In the genomic region with DNA sequence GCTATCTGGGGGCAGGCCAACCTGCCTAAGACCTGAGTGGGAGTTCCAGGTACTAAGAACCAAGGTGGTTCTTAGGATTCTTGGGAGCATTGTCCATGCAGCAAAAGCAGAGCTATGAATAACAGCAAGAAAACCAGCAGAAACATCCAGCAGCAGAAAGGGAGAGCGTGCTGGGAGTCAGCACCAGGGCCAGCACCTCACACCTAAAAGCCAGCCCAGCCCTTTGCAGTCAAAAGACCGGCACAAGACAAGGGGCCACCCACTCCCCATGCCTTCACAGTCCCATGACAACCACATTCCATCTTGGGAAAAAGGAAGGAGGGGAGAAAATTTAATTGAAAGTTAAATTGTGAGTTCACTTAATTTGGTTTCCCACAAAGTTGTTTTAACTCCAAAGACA, we compare ENCODE assay signal across 32 cellular contexts.
DNase-seq lines count a peak whose midpoint lies in the region; ATAC-seq, FAIRE-seq and TF ChIP-seq lines count a peak whose summit lies in the region.
"Had no signal": no experiment of that assay in that cellular context is flagged by ENCODE, and none has a peak within 500 bp of the region (broad histone marks: within the 10 kb centered on the region; RNA-seq: fewer than 3 reads in every experiment).

No MANE protein-coding gene starts in this region.

- no peak for DNase-seq in A549 (ENCODE audit: low read depth in 1 of 2, low spot score in 1 of 2)
- DNase-seq in HPDE6-E6E7 (ENCODE audit: extremely low spot score), result peak; percentile 6
- peak; percentile 62 for DNase-seq in ecto neural progenitor cell (ENCODE audit: low spot score)
- peak; percentile 11 for DNase-seq in iPS DF 6.9 (ENCODE audit: low read depth, low spot score)
- DNase-seq in brain microvascular endothelial cell, result no peak
- no peak for DNase-seq in dedifferentiated amniotic fluid mesenchymal stem cell (ENCODE audit: extremely low spot score)
- DNase-seq in GOT3 (lab: John Stamatoyannopoulos, UW), result no peak
- DNase-seq: activated CD4-positive, alpha-beta T cell treated with anti-CD3 and anti-CD28 coated beads, Interleukin-2, amount 10 ng/mL, durations not matched to agents 7 days and 5 days; activated CD8-positive, alpha-beta memory T cell treated with anti-CD3 and anti-CD28 coated beads, Interleukin-2, amount 10 ng/mL, durations not matched to agents 7 days and 5 days; activated naive CD4-positive, alpha-beta T cell; activated T-cell treated with anti-CD3 and anti-CD28 coated beads, Interleukin-2, amount 50 U/mL, for 48 hours; body of pancreas; CD4-positive, alpha-beta memory T cell; DMS153; dorsolateral prefrontal cortex; HCEC 1CT; Kasumi-1; NCI-H1436; NCI-H2081 treated with DMSO at 0.1 percent for 48 hours; NCI-H226; NCI-H69; pancreas; stimulated activated CD4-positive, alpha-beta T cell treated with anti-CD3 and anti-CD28 coated beads, Interleukin-15, amount 100 ng/mL, for 24 hours; stimulated activated CD4-positive, alpha-beta T cell treated with anti-CD3 and anti-CD28 coated beads, Interleukin-4, amount 100 ng/mL, for 4 hours; tibial artery had no signal

- H3K4me3 ChIP-seq in A549 (no peak overlapping the region), iPS DF 6.9 (ENCODE audit: low read length) (no peak overlapping the region), brain microvascular endothelial cell (ENCODE audit: low read depth, low read length) (no peak overlapping the region)
- H3K4me3 ChIP-seq: body of pancreas, dorsolateral prefrontal cortex, lung, pancreas, SJCRH30, tibial artery had no signal

- no peaks in the 10 kb centered on the region for H3K4me1 ChIP-seq in A549
- no peaks in the 10 kb centered on the region for H3K4me1 ChIP-seq in iPS DF 6.9 (ENCODE audit: control insufficient read depth, insufficient read depth, low read length)
- H3K4me1 ChIP-seq: body of pancreas, pancreas, tibial artery had no signal

- 3% methylated on average over 2 of the region's 2 CpGs for WGBS in A549 (ENCODE audit: missing lambda C conversion rate)
- WGBS in iPS DF 6.9 (ENCODE audit: insufficient coverage, insufficient read length), result no CpG with 5 or more reads among the region's 2 CpGs

- TF ChIP-seq EP300 in A549 (IDR thresholded peaks at IDR 0.05), result no peak

- POLR2A ChIA-PET in A549 (lab: Yijun Ruan, JAX), result no interaction called here

- H3K9me3 ChIP-seq in A549 (no peaks in the 10 kb centered on the region), iPS DF 6.9 (ENCODE audit: control insufficient read depth, insufficient read depth, low read length) (no peaks in the 10 kb centered on the region)
- H3K9me3 ChIP-seq: body of pancreas, pancreas, SJCRH30, tibial artery had no signal

- in situ Hi-C loops in brain microvascular endothelial cell (cut with HindIII; ENCODE audit: low pct_ligation_motif_present, low sequenced_read_pairs), result no loop called here

- no peak overlapping the region for H3K27ac ChIP-seq in A549
- no peak overlapping the region for H3K27ac ChIP-seq in iPS DF 6.9 (ENCODE audit: low read length)
- H3K27ac ChIP-seq in brain microvascular endothelial cell, result no peak overlapping the region
- H3K27ac ChIP-seq: body of pancreas, dorsolateral prefrontal cortex, pancreas, SJCRH30, tibial artery had no signal

- CTCF ChIA-PET in A549 (lab: Yijun Ruan, JAX), result no interaction called here

- no peak overlapping the region for H3K4me2 ChIP-seq in A549

- H3K36me3 ChIP-seq in iPS DF 6.9 (ENCODE audit: control insufficient read depth, insufficient read depth, low read length) (no peaks in the 10 kb centered on the region), brain microvascular endothelial cell (replicated peaks) (no peaks in the 10 kb centered on the region)
- H3K36me3 ChIP-seq: pancreas, SJCRH30, tibial artery had no signal

- no peak for TF ChIP-seq RAD21 in A549 (conservative IDR thresholded peaks at IDR 0.05 in 1 of 2, IDR thresholded peaks at IDR 0.05 in 1 of 2)

- TF ChIP-seq CTCF in A549 (IDR thresholded peaks at IDR 0.05) (no peak), brain microvascular endothelial cell (IDR thresholded peaks at IDR 0.05; ENCODE audit: low read depth, low read length, missing control alignments) (no peak)

- TF ChIP-seq POLR2A in A549 (IDR thresholded peaks at IDR 0.05; ENCODE audit: low read length), result no peak

- ATAC-seq in A549, result no peak
- no peak for ATAC-seq in HG02588 (IDR thresholded peaks at IDR 0.05; ENCODE audit: unreplicated experiment)
- ATAC-seq: activated CD8-positive, alpha-beta memory T cell treated with anti-CD3 and anti-CD28 coated beads, Interleukin-2, amount 10 ng/mL, durations not matched to agents 7 days and 5 days; body of pancreas; HepG2; pancreas had no signal

- H3K27me3 ChIP-seq in iPS DF 6.9 (ENCODE audit: control insufficient read depth, insufficient read depth, low read length) (no peaks in the 10 kb centered on the region), brain microvascular endothelial cell (replicated peaks) (no peaks in the 10 kb centered on the region)
- H3K27me3 ChIP-seq: body of pancreas, pancreas, tibial artery had no signal

- FAIRE-seq in A549 (lab: Jason Lieb, UNC), result no peak
- FAIRE-seq: A204.1, endothelial cell of umbilical vein, HepG2, pancreas, RCC 7860 had no signal

TF ChIP-seq in A549, 52 proteins besides CTCF, POLR2A, EP300 and RAD21:
- TF ChIP-seq, protein P1, sequence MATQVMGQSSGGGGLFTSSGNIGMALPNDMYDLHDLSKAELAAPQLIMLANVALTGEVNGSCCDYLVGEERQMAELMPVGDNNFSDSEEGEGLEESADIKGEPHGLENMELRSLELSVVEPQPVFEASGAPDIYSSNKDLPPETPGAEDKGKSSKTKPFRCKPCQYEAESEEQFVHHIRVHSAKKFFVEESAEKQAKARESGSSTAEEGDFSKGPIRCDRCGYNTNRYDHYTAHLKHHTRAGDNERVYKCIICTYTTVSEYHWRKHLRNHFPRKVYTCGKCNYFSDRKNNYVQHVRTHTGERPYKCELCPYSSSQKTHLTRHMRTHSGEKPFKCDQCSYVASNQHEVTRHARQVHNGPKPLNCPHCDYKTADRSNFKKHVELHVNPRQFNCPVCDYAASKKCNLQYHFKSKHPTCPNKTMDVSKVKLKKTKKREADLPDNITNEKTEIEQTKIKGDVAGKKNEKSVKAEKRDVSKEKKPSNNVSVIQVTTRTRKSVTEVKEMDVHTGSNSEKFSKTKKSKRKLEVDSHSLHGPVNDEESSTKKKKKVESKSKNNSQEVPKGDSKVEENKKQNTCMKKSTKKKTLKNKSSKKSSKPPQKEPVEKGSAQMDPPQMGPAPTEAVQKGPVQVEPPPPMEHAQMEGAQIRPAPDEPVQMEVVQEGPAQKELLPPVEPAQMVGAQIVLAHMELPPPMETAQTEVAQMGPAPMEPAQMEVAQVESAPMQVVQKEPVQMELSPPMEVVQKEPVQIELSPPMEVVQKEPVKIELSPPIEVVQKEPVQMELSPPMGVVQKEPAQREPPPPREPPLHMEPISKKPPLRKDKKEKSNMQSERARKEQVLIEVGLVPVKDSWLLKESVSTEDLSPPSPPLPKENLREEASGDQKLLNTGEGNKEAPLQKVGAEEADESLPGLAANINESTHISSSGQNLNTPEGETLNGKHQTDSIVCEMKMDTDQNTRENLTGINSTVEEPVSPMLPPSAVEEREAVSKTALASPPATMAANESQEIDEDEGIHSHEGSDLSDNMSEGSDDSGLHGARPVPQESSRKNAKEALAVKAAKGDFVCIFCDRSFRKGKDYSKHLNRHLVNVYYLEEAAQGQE (IDR thresholded peaks at IDR 0.05), result peak; percentile 70
- no peak for TF ChIP-seq HEYL (CRISPR knock-in tag; IDR thresholded peaks at IDR 0.05)
- no peak for TF ChIP-seq BHLHE40 (IDR thresholded peaks at IDR 0.05; ENCODE audit: low read depth, low read length)

Comparison
In these comparisons a context has a peak if more than half of its experiments do, and no peak if none do; other contexts are left out.
1. DNase-seq: peak in HPDE6-E6E7 (single experiment), ecto neural progenitor cell (single experiment) and iPS DF 6.9 (single experiment); none in A549 (0 of 2), brain microvascular endothelial cell (single experiment), dedifferentiated amniotic fluid mesenchymal stem cell (single experiment) and GOT3 (single experiment).